In genomic region chr10:71239131-71239915, GRCh38 we compare ENCODE assay signal across 17 cellular contexts. TPM values are rescaled to one million over a fixed set of nuclear protein-coding genes. Genes with fewer than 3 reads are reported as not detected.
"Had no signal": no experiment of that assay in that cellular context is flagged by ENCODE, and none has a peak within 500 bp of the region (broad histone marks: within the 10 kb centered on the region; RNA-seq: fewer than 3 reads in every experiment).

No MANE protein-coding gene starts in this region.

- H3K27ac ChIP-seq: neutrophil, thyroid gland had no signal

- H3K4me3 ChIP-seq: coronary artery, lower lobe of right lung, skin epidermis, thyroid gland had no signal

- H3K36me3 ChIP-seq: lower lobe of right lung, neutrophil, thyroid gland had no signal

- DNase-seq: activated B cell treated with CpG ODN at 0.5 μM for 24 hours; activated CD4-positive, alpha-beta T cell treated with anti-CD3 and anti-CD28 coated beads for 48 hours; activated CD8-positive, alpha-beta T cell treated with anti-CD3 and anti-CD28 coated beads for 36 hours; activated effector memory CD4-positive, alpha-beta T cell treated with Interleukin-2 at 50 U/mL for 16 hours; activated T-cell treated with anti-CD3 and anti-CD28 coated beads, Interleukin-2, amount 50 U/mL, for 4 hours; central memory CD4-positive, alpha-beta T cell; effector CD4-positive, alpha-beta T cell; foreskin fibroblast; lower lobe of right lung; naive B cell; thyroid gland had no signal

- H3K27me3 Mint-ChIP-seq: activated CD8-positive, alpha-beta T cell treated with anti-CD3 and anti-CD28 coated beads for 36 hours; activated naive CD4-positive, alpha-beta T cell treated with anti-CD3 and anti-CD28 coated beads, Interleukin-2, amount 50 U/mL, for 24 hours had no signal

- H3K27me3 ChIP-seq: thyroid gland had no signal

- H3K27ac Mint-ChIP-seq: activated B cell treated with CpG ODN at 0.5 μM for 24 hours; activated CD8-positive, alpha-beta T cell treated with anti-CD3 and anti-CD28 coated beads for 36 hours; activated naive CD4-positive, alpha-beta T cell treated with anti-CD3 and anti-CD28 coated beads, Interleukin-2, amount 50 U/mL, for 24 hours; T-helper 2 cell treated with Interferon-gamma antibody and Interleukin-4, amounts not matched to agents 5 μg/mL and 100 μg/mL, for 36 hours had no signal

- FAIRE-seq: endothelial cell of umbilical vein had no signal

- H3K4me1 Mint-ChIP-seq: activated naive CD4-positive, alpha-beta T cell treated with anti-CD3 and anti-CD28 coated beads, Interleukin-2, amount 50 U/mL, for 24 hours had no signal

- ATAC-seq: activated CD8-positive, alpha-beta T cell treated with anti-CD3 and anti-CD28 coated beads for 36 hours; activated T-cell treated with anti-CD3 and anti-CD28 coated beads, Interleukin-2, amount 50 U/mL, for 4 hours; lower lobe of right lung had no signal

- H3K4me3 Mint-ChIP-seq: activated B cell treated with CpG ODN at 0.5 μM for 24 hours; activated CD8-positive, alpha-beta T cell treated with anti-CD3 and anti-CD28 coated beads for 36 hours; activated naive CD4-positive, alpha-beta T cell treated with anti-CD3 and anti-CD28 coated beads, Interleukin-2, amount 50 U/mL, for 24 hours; activated T-cell treated with anti-CD3 and anti-CD28 coated beads, Interleukin-2, amount 50 U/mL, for 4 hours; naive B cell; T-helper 2 cell treated with Interferon-gamma antibody and Interleukin-4, amounts not matched to agents 5 μg/mL and 100 μg/mL, for 36 hours had no signal

- H3K9me3 ChIP-seq: lower lobe of right lung, neutrophil, thyroid gland had no signal

- H3K9me3 Mint-ChIP-seq: activated B cell treated with CpG ODN at 0.5 μM for 24 hours; activated CD8-positive, alpha-beta T cell treated with anti-CD3 and anti-CD28 coated beads for 36 hours; activated naive CD4-positive, alpha-beta T cell treated with anti-CD3 and anti-CD28 coated beads, Interleukin-2, amount 50 U/mL, for 24 hours; activated T-cell treated with anti-CD3 and anti-CD28 coated beads, Interleukin-2, amount 50 U/mL, for 4 hours; naive B cell; T-helper 2 cell treated with Interferon-gamma antibody and Interleukin-4, amounts not matched to agents 5 μg/mL and 100 μg/mL, for 36 hours had no signal

- H3K36me3 Mint-ChIP-seq: activated naive CD4-positive, alpha-beta T cell treated with anti-CD3 and anti-CD28 coated beads, Interleukin-2, amount 50 U/mL, for 24 hours; naive B cell had no signal

RNA-seq across cellular contexts. Expression of gene UNC5B, which starts 27.0 kb away (rescaled TPM):
- total RNA-seq: activated B cell treated with CpG ODN at 0.5 μM for 24 hours had no signal
